ENCODE assay signal across 21 cellular contexts in genomic region chr10:84292502-84292901, GRCh38.
DNase-seq lines count a peak whose midpoint lies in the region; ATAC-seq, FAIRE-seq and TF ChIP-seq lines count a peak whose summit lies in the region.
"Had no signal": no experiment of that assay in that cellular context is flagged by ENCODE, and none has a peak within 500 bp of the region (broad histone marks: within the 10 kb centered on the region; RNA-seq: fewer than 3 reads in every experiment).

No MANE protein-coding gene starts in this region.

- no peak for DNase-seq in D721Med (ENCODE audit: insufficient read length, low spot score)
- DNase-seq in stimulated activated CD4-positive, alpha-beta T cell treated with anti-CD3 and anti-CD28 coated beads, Interleukin-4, amount 100 ng/mL, for 24 hours: no peak
- no peak for DNase-seq in stimulated activated naive B cell treated with anti-CD40 and anti-IgM and Interleukin-4, amounts not matched to agents 10 μg/mL and 1 μg/mL and 100 μg/mL, for 72 hours
- DNase-seq: activated CD4-positive, alpha-beta T cell treated with anti-CD3 and anti-CD28 coated beads for 1 hour; activated CD8-positive, alpha-beta memory T cell treated with anti-CD3 and anti-CD28 coated beads, Interleukin-2, amount 10 ng/mL, durations not matched to agents 7 days and 5 days; adrenal gland; erythroblast; KG1; left cardiac atrium; NCI-H1048; spleen; stimulated activated naive CD4-positive, alpha-beta T cell; T-helper 9 cell had no signal

- H3K4me3 Mint-ChIP-seq in stimulated activated naive B cell treated with anti-CD40 and anti-IgM and Interleukin-4, amounts not matched to agents 10 μg/mL and 1 μg/mL and 100 μg/mL, for 72 hours: no peak overlapping the region
- H3K4me3 Mint-ChIP-seq: activated CD8-positive, alpha-beta memory T cell treated with anti-CD3 and anti-CD28 coated beads, Interleukin-2, amount 10 ng/mL, durations not matched to agents 7 days and 5 days; B cell; nephron had no signal

- H3K36me3 Mint-ChIP-seq in stimulated activated naive B cell treated with anti-CD40 and anti-IgM and Interleukin-4, amounts not matched to agents 10 μg/mL and 1 μg/mL and 100 μg/mL, for 72 hours: no peaks in the 10 kb centered on the region
- H3K36me3 Mint-ChIP-seq: activated CD8-positive, alpha-beta memory T cell treated with anti-CD3 and anti-CD28 coated beads, Interleukin-2, amount 10 ng/mL, durations not matched to agents 7 days and 5 days had no signal

- no peak overlapping the region for H3K27ac Mint-ChIP-seq in stimulated activated naive B cell treated with anti-CD40 and anti-IgM and Interleukin-4, amounts not matched to agents 10 μg/mL and 1 μg/mL and 100 μg/mL, for 72 hours
- H3K27ac Mint-ChIP-seq: activated CD8-positive, alpha-beta memory T cell treated with anti-CD3 and anti-CD28 coated beads, Interleukin-2, amount 10 ng/mL, durations not matched to agents 7 days and 5 days; B cell; nephron had no signal

- ATAC-seq in GM19328 (IDR thresholded peaks at IDR 0.05; ENCODE audit: unreplicated experiment): peak; percentile 51
- ATAC-seq in GM21825 (IDR thresholded peaks at IDR 0.05; ENCODE audit: unreplicated experiment): peak; percentile 42
- ATAC-seq in HG03066 (IDR thresholded peaks at IDR 0.05; ENCODE audit: low read depth, unreplicated experiment): peak; percentile 72
- ATAC-seq in HG03460 (IDR thresholded peaks at IDR 0.05; ENCODE audit: unreplicated experiment): no peak
- ATAC-seq in stimulated activated naive B cell treated with anti-CD40 and anti-IgM and Interleukin-4, amounts not matched to agents 10 μg/mL and 1 μg/mL and 100 μg/mL, for 72 hours (replicated peaks): no peak
- ATAC-seq: activated CD8-positive, alpha-beta memory T cell treated with anti-CD3 and anti-CD28 coated beads, Interleukin-2, amount 10 ng/mL, durations not matched to agents 7 days and 5 days; gastroesophageal sphincter; left cardiac atrium had no signal

- no peaks in the 10 kb centered on the region for H3K4me1 Mint-ChIP-seq in stimulated activated naive B cell treated with anti-CD40 and anti-IgM and Interleukin-4, amounts not matched to agents 10 μg/mL and 1 μg/mL and 100 μg/mL, for 72 hours
- H3K4me1 Mint-ChIP-seq: B cell had no signal

- H3K27me3 Mint-ChIP-seq in stimulated activated naive B cell treated with anti-CD40 and anti-IgM and Interleukin-4, amounts not matched to agents 10 μg/mL and 1 μg/mL and 100 μg/mL, for 72 hours: peaks cover 3 to 17% of the 10 kb centered on the region in 2 donors

- no peaks in the 10 kb centered on the region for H3K9me3 Mint-ChIP-seq in stimulated activated naive B cell treated with anti-CD40 and anti-IgM and Interleukin-4, amounts not matched to agents 10 μg/mL and 1 μg/mL and 100 μg/mL, for 72 hours
- H3K9me3 Mint-ChIP-seq: nephron had no signal

- no peak for FAIRE-seq in D721Med (lab: Jason Lieb, UNC)
- FAIRE-seq: G401.6 had no signal

- no peak for TF ChIP-seq CTCF in D721Med (IDR thresholded peaks at IDR 0.05; ENCODE audit: insufficient read depth, missing control alignments)

Comparison
In these comparisons a context has a peak if more than half of its experiments do, and no peak if none do; other contexts are left out.
1. ATAC-seq: peak in GM19328 (single experiment), GM21825 (single experiment) and HG03066 (single experiment); none in HG03460 (single experiment) and stimulated activated naive B cell treated with anti-CD40 and anti-IgM and Interleukin-4, amounts not matched to agents 10 μg/mL and 1 μg/mL and 100 μg/mL, for 72 hours (0 of 2).